ENCODE assay signal across 1 cellular context in the genomic region with DNA sequence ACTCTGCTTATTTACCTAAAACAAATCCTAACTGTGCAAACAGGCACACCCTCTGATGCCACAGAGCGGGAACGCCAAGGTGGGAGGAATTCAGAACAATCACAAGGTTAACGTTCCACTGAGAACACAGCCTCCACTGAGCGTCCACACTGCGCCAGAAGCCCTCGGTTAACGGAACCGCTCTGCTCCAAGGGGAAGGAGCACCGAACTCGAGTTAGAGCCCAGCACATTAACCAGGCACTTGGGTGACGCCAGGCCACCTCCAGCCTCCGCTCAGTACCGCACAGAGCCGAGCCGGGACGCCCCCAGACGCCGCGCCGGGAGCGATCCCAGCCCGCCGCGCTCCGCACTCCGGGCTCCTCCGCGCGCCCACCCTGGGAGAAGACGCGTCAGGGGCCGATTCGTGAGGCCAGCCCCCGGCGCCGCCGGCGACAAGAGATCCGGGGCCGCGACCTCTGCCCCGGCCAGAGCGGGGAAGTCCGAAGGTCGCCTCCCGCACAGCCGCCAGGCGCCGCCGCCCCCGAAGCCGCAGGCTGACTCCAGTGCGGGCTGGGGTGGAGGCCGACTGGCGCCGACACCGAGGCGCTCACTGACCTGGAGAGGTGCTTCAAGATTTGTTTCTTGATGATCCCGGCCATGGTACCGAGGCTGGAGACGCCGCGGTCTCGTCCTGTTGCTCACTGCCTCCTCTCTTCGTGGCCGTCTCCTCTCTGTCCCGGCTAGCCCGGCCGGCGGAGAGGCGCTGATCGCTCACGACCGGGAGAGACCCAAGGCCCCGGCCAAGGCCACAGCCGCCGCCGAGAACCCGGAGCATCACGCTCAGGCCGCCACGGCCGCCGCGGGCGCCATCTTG.
TF ChIP-seq lines count a peak whose summit lies in the region.

No MANE protein-coding gene starts in this region.

TF ChIP-seq in HepG2, 621 proteins besides CTCF, POLR2A, EP300 and RAD21 (continued from another document and continues in another):
- TF ChIP-seq, protein P1, sequence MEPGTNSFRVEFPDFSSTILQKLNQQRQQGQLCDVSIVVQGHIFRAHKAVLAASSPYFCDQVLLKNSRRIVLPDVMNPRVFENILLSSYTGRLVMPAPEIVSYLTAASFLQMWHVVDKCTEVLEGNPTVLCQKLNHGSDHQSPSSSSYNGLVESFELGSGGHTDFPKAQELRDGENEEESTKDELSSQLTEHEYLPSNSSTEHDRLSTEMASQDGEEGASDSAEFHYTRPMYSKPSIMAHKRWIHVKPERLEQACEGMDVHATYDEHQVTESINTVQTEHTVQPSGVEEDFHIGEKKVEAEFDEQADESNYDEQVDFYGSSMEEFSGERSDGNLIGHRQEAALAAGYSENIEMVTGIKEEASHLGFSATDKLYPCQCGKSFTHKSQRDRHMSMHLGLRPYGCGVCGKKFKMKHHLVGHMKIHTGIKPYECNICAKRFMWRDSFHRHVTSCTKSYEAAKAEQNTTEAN (CRISPR knock-in tag; conservative IDR thresholded peaks at IDR 0.05), result no peak
- TF ChIP-seq ZNF709 (CRISPR knock-in tag; IDR thresholded peaks at IDR 0.05) (no peak; the same call in 1 of the 2 replicates), MLLT10 (CRISPR knock-in tag; IDR thresholded peaks at IDR 0.05) (no peak), SP4 (CRISPR knock-in tag; IDR thresholded peaks at IDR 0.05) (peak; percentile 30; the same call in 1 of the 2 replicates), KMT2B (CRISPR knock-in tag; IDR thresholded peaks at IDR 0.05) (peak; percentile 64), ZFP36L1 (CRISPR knock-in tag; IDR thresholded peaks at IDR 0.05) (peak; percentile 79), ZNF780A (CRISPR knock-in tag; IDR thresholded peaks at IDR 0.05) (no peak), ATF1 (CRISPR knock-in tag; IDR thresholded peaks at IDR 0.05) (no peak), FIP1L1 (IDR thresholded peaks at IDR 0.05; ENCODE audit: borderline replicate concordance, insufficient read depth, low read depth, low read length) (no peak), STAG1 (CRISPR knock-in tag; IDR thresholded peaks at IDR 0.05) (no peak), ZNF512B (CRISPR knock-in tag; IDR thresholded peaks at IDR 0.05; ENCODE audit: borderline replicate concordance) (no peak), ZBTB39 (CRISPR knock-in tag; IDR thresholded peaks at IDR 0.05) (0 out of 2 replicates have a peak, but pooled peaks have one; percentile 57), PATZ1 (CRISPR knock-in tag; IDR thresholded peaks at IDR 0.05) (no peak), GTF2F1 (IDR thresholded peaks at IDR 0.05; ENCODE audit: low read length) (no peak), FOXO4 (CRISPR knock-in tag; conservative IDR thresholded peaks at IDR 0.05) (no peak), ZNF224 (CRISPR knock-in tag; IDR thresholded peaks at IDR 0.05) (no peak), CREB1 (IDR thresholded peaks at IDR 0.05) (no peak), CREB1 (CRISPR knock-in tag; IDR thresholded peaks at IDR 0.05) (no peak), ZNF431 (CRISPR knock-in tag; IDR thresholded peaks at IDR 0.05; ENCODE audit: borderline replicate concordance, low read depth) (no peak), ZNF12 (CRISPR knock-in tag; IDR thresholded peaks at IDR 0.05) (no peak), ZFX (CRISPR knock-in tag; IDR thresholded peaks at IDR 0.05; ENCODE audit: low read depth) (peak; percentile 77), ZNF713 (CRISPR knock-in tag; IDR thresholded peaks at IDR 0.05) (0 out of 2 replicates have a peak, but pooled peaks have one; percentile 40), ZKSCAN1 (IDR thresholded peaks at IDR 0.05; ENCODE audit: low read length) (no peak), HOXD1 (CRISPR knock-in tag; IDR thresholded peaks at IDR 0.05) (no peak), ZNF18 (CRISPR knock-in tag; IDR thresholded peaks at IDR 0.05; ENCODE audit: insufficient replicate concordance) (no peak), CENPX (CRISPR knock-in tag; IDR thresholded peaks at IDR 0.05) (no peak), ZNF564 (CRISPR knock-in tag; IDR thresholded peaks at IDR 0.05) (no peak), SNRNP70 (IDR thresholded peaks at IDR 0.05; ENCODE audit: low read depth, low read length) (no peak), REXO4 (CRISPR knock-in tag; IDR thresholded peaks at IDR 0.05; ENCODE audit: borderline replicate concordance) (no peak), MAFF (IDR thresholded peaks at IDR 0.05; ENCODE audit: low read depth, low read length) (no peak), SMAD9 (CRISPR knock-in tag; IDR thresholded peaks at IDR 0.05) (no peak), BCLAF1 (IDR thresholded peaks at IDR 0.05) (no peak), ELF3 (CRISPR knock-in tag; IDR thresholded peaks at IDR 0.05) (no peak), ZNF24 (IDR thresholded peaks at IDR 0.05) (no peak), ZNF883 (CRISPR knock-in tag; IDR thresholded peaks at IDR 0.05; ENCODE audit: not compliant biosample characterization) (peak; percentile 68), SP140L (CRISPR knock-in tag; IDR thresholded peaks at IDR 0.05; ENCODE audit: borderline replicate concordance) (no peak), TEAD2 (CRISPR knock-in tag; IDR thresholded peaks at IDR 0.05) (no peak), POLR2G (IDR thresholded peaks at IDR 0.05; ENCODE audit: low read depth, low read length) (peak; percentile 81), ZKSCAN5 (CRISPR knock-in tag; IDR thresholded peaks at IDR 0.05) (no peak), FOXO1 (CRISPR knock-in tag; IDR thresholded peaks at IDR 0.05) (peak; percentile 12; the same call in 1 of the 2 replicates), ZNF496 (CRISPR knock-in tag; IDR thresholded peaks at IDR 0.05; ENCODE audit: insufficient replicate concordance) (no peak), MTF1 (CRISPR knock-in tag; IDR thresholded peaks at IDR 0.05) (no peak), ZNF616 (CRISPR knock-in tag; IDR thresholded peaks at IDR 0.05; ENCODE audit: low read depth) (no peak), ZNF274 (CRISPR knock-in tag; IDR thresholded peaks at IDR 0.05) (peak; percentile 24; the same call in 1 of the 2 replicates)
- TF ChIP-seq, protein P2, sequence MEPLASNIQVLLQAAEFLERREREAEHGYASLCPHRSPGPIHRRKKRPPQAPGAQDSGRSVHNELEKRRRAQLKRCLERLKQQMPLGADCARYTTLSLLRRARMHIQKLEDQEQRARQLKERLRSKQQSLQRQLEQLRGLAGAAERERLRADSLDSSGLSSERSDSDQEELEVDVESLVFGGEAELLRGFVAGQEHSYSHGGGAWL (CRISPR knock-in tag; IDR thresholded peaks at IDR 0.05), result no peak; the same call in 1 of the 2 replicates
- TF ChIP-seq, protein P3, sequence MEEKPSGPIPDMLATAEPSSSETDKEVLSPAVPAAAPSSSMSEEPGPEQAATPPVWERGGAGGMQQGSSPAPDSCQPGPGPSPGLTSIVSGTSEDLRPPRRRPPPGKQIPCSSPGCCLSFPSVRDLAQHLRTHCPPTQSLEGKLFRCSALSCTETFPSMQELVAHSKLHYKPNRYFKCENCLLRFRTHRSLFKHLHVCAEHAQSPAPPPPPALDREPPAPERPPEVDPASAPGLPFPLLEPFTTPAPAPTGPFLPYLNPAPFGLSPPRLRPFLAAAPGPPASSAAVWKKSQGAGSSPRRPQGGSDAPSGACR (CRISPR knock-in tag; IDR thresholded peaks at IDR 0.05), result no peak
- TF ChIP-seq, protein P4, sequence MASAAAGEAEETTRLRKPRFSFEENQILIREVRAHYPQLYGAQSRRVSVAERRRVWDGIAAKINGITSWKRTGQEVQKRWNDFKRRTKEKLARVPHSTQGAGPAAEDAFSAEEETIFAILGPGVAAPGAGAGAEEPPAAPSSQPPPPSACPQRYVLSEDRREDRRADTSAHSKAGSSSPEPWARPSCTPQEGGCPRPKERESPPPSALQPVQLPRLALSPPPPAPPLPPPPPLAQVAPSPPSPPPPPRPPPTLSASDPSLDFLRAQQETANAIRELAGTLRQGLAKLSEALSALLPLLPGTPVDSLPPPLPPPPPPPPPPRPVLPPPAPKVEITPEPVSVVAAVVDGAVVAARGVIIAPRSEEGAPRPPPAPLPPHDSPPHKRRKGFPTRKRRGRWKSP (CRISPR knock-in tag; IDR thresholded peaks at IDR 0.05), result no peak
